10 cellular contexts compared by ENCODE assay signal in genomic region chr10:68082815-68083395, GRCh38. TPM values are rescaled to one million over a fixed set of nuclear protein-coding genes. Genes with fewer than 3 reads are reported as not detected.
A peak's percentile ranks its signal among the peaks of the same experiment; 100 is the strongest.
DNase-seq lines count a peak whose midpoint lies in the region; ATAC-seq and TF ChIP-seq lines count a peak whose summit lies in the region.
"Had no signal": no experiment of that assay in that cellular context is flagged by ENCODE, and none has a peak within 500 bp of the region (broad histone marks: within the 10 kb centered on the region; RNA-seq: fewer than 3 reads in every experiment).

No MANE protein-coding gene starts in this region.

- no peaks in the 10 kb centered on the region for H4K20me1 ChIP-seq in OCI-LY3 (ENCODE audit: insufficient read depth, low read length)

- no peak overlapping the region for H3K27ac ChIP-seq in OCI-LY3 (ENCODE audit: low read length)
- no peak overlapping the region for H3K27ac ChIP-seq in CD4-positive, alpha-beta T cell (ENCODE audit: low read depth, low read length)

- no peaks in the 10 kb centered on the region for H3K4me1 ChIP-seq in OCI-LY3 (ENCODE audit: low read length)

- no peak for ATAC-seq in CD4-positive, alpha-beta T cell (ENCODE audit: poor library complexity)
- ATAC-seq: stimulated activated memory B cell treated with anti-CD40 and anti-IgM and Interleukin-4, amounts not matched to agents 10 μg/mL and 1 μg/mL and 100 μg/mL, for 72 hours had no signal

- H3K4me3 ChIP-seq in OCI-LY3 (ENCODE audit: low read length): no peak overlapping the region
- no peak overlapping the region for H3K4me3 ChIP-seq in epithelial cell of proximal tubule (ENCODE audit: low read depth, low read length)

- no peak overlapping the region for H3K4me3 Mint-ChIP-seq in CD4-positive, alpha-beta T cell
- H3K4me3 Mint-ChIP-seq: stimulated activated memory B cell treated with anti-CD40 and anti-IgM and Interleukin-4, amounts not matched to agents 10 μg/mL and 1 μg/mL and 100 μg/mL, for 72 hours; T-helper 1 cell treated with Interleukin-12 subunit alpha and Interleukin-12 subunit beta and Interleukin-4 antibody, amounts not matched to agents 30 μg/mL and 1 μg/mL, for 36 hours had no signal

- H3K27ac Mint-ChIP-seq in CD4-positive, alpha-beta T cell: no peak overlapping the region
- H3K27ac Mint-ChIP-seq: stimulated activated memory B cell treated with anti-CD40 and anti-IgM and Interleukin-4, amounts not matched to agents 10 μg/mL and 1 μg/mL and 100 μg/mL, for 72 hours; T-helper 1 cell treated with Interleukin-12 subunit alpha and Interleukin-12 subunit beta and Interleukin-4 antibody, amounts not matched to agents 30 μg/mL and 1 μg/mL, for 36 hours had no signal

- H3K36me3 ChIP-seq in OCI-LY3 (replicated peaks; ENCODE audit: low read depth, low read length): no peaks in the 10 kb centered on the region

- no peaks in the 10 kb centered on the region for H3K9me3 ChIP-seq in OCI-LY3 (ENCODE audit: insufficient read depth, low read length)
- H3K9me3 ChIP-seq in CD4-positive, alpha-beta T cell (ENCODE audit: control insufficient read depth, low read length): no peaks in the 10 kb centered on the region

- H3K4me1 Mint-ChIP-seq in CD4-positive, alpha-beta T cell (ENCODE audit: low read depth): no peaks in the 10 kb centered on the region
- H3K4me1 Mint-ChIP-seq: stimulated activated memory B cell treated with anti-CD40 and anti-IgM and Interleukin-4, amounts not matched to agents 10 μg/mL and 1 μg/mL and 100 μg/mL, for 72 hours had no signal

- POLR2A ChIA-PET in CD4-positive, alpha-beta T cell (lab: Charles Lee): interaction anchor here (1.2 kb wide), 1 partner anchor 11 kb away, joined by 3 read pairs; no protein-coding TSS in a partner anchor

- no peaks in the 10 kb centered on the region for H3K27me3 ChIP-seq in OCI-LY3 (ENCODE audit: low read depth, low read length)
- H3K27me3 ChIP-seq in CD4-positive, alpha-beta T cell (ENCODE audit: control insufficient read depth, insufficient read depth, low read length): no peaks in the 10 kb centered on the region

- CTCF ChIA-PET in CD4-positive, alpha-beta T cell (lab: Charles Lee): no interaction called here

- no peaks in the 10 kb centered on the region for H3K9me3 Mint-ChIP-seq in CD4-positive, alpha-beta T cell
- H3K9me3 Mint-ChIP-seq: stimulated activated memory B cell treated with anti-CD40 and anti-IgM and Interleukin-4, amounts not matched to agents 10 μg/mL and 1 μg/mL and 100 μg/mL, for 72 hours; T-helper 1 cell treated with Interleukin-12 subunit alpha and Interleukin-12 subunit beta and Interleukin-4 antibody, amounts not matched to agents 30 μg/mL and 1 μg/mL, for 36 hours had no signal

- intact Hi-C loops in CD4-positive, alpha-beta T cell (cut with DNase I, micrococcal nuclease): no loop called here

- TF ChIP-seq CTCF in OCI-LY3 (IDR thresholded peaks at IDR 0.05; ENCODE audit: low read depth, low read length): peak; percentile 28; the same call in 1 of the 2 replicates
- TF ChIP-seq CTCF in epithelial cell of proximal tubule (conservative IDR thresholded peaks at IDR 0.05; ENCODE audit: low read depth, low read length): peak; percentile 57
- TF ChIP-seq CTCF in CD4-positive, alpha-beta T cell (IDR thresholded peaks at IDR 0.05): no peak

- no peak overlapping the region for H3K9ac ChIP-seq in OCI-LY3 (ENCODE audit: low read length)

- peak; percentile 42 for DNase-seq in GM03348 (ENCODE audit: low spot score)
- DNase-seq in epithelial cell of proximal tubule (ENCODE audit: low read depth): no peak
- peak; percentile 32 for DNase-seq in renal cortical epithelial cell (ENCODE audit: low read depth)
- DNase-seq in HuH-7.5 (ENCODE audit: low spot score): no peak
- no peak for DNase-seq in CD4-positive, alpha-beta T cell
- DNase-seq in NCI-H1105 (lab: John Stamatoyannopoulos, UW): no peak
- no peak for DNase-seq in GM19240 (ENCODE audit: insufficient read length, low spot score)

- H2AFZ ChIP-seq in OCI-LY3 (ENCODE audit: low read depth, low read length): no peak overlapping the region

- H3K27me3 Mint-ChIP-seq in CD4-positive, alpha-beta T cell: peaks cover 13% of the 10 kb centered on the region
- H3K27me3 Mint-ChIP-seq: stimulated activated memory B cell treated with anti-CD40 and anti-IgM and Interleukin-4, amounts not matched to agents 10 μg/mL and 1 μg/mL and 100 μg/mL, for 72 hours had no signal

- no peaks in the 10 kb centered on the region for H3K79me2 ChIP-seq in OCI-LY3 (ENCODE audit: low read length)

- no peak overlapping the region for H3K4me2 ChIP-seq in OCI-LY3 (ENCODE audit: low read length)

- H3K36me3 Mint-ChIP-seq in CD4-positive, alpha-beta T cell (ENCODE audit: low read depth): no peaks in the 10 kb centered on the region
- H3K36me3 Mint-ChIP-seq: stimulated activated memory B cell treated with anti-CD40 and anti-IgM and Interleukin-4, amounts not matched to agents 10 μg/mL and 1 μg/mL and 100 μg/mL, for 72 hours had no signal

RNA-seq across cellular contexts. Expression of gene HERC4, which starts 7.8 kb away (rescaled TPM):
- total RNA-seq in epithelial cell of proximal tubule: 27.2 and 27.3 TPM in 2 replicates
- total RNA-seq in renal cortical epithelial cell: 70.0 and 71.3 TPM in 2 replicates
- 10 to 100 TPM; 46.0 to 46.8 TPM for total RNA-seq in CD4-positive, alpha-beta T cell

RNA-seq across cellular contexts. Expression of gene MYPN, which starts 26.4 kb away (rescaled TPM):
- total RNA-seq in epithelial cell of proximal tubule (0.36 and 0.98 TPM in 2 replicates), renal cortical epithelial cell (0.17 TPM in 1 of 2 replicates, not detected in the other)
- total RNA-seq in CD4-positive, alpha-beta T cell: not detected

Comparison
In these comparisons a context has a peak if more than half of its experiments do, and no peak if none do; other contexts are left out.
1. DNase-seq: peak in GM03348 (single experiment) and renal cortical epithelial cell (single experiment); none in epithelial cell of proximal tubule (single experiment), HuH-7.5 (single experiment), CD4-positive, alpha-beta T cell (0 of 10), NCI-H1105 (single experiment) and GM19240 (single experiment).